ENCODE assay signal across 22 cellular contexts in genomic region chr20:2749951-2750342, GRCh38. TPM values are rescaled to one million over a fixed set of nuclear protein-coding genes. Genes with fewer than 3 reads are reported as not detected.
DNase-seq lines count a peak whose midpoint lies in the region; ATAC-seq and TF ChIP-seq lines count a peak whose summit lies in the region.
"Had no signal": no experiment of that assay in that cellular context is flagged by ENCODE, and none has a peak within 500 bp of the region (broad histone marks: within the 10 kb centered on the region; RNA-seq: fewer than 3 reads in every experiment).

No MANE protein-coding gene starts in this region.

- H3K4me1 ChIP-seq in CD4-positive, alpha-beta memory T cell (ENCODE audit: insufficient read depth, low read length) = peaks cover 27% of the 10 kb centered on the region
- peaks cover 11% of the 10 kb centered on the region; the same call in 1 of the 2 replicates for H3K4me1 ChIP-seq in HUES64 (ENCODE audit: insufficient read depth, low read length)
- H3K4me1 ChIP-seq in iPS DF 6.9 (ENCODE audit: control insufficient read depth, insufficient read depth, low read length) = peaks cover 19% of the 10 kb centered on the region
- peaks cover 0 to 30% (median 20%) of the 10 kb centered on the region in 12 donors for H3K4me1 ChIP-seq in heart left ventricle
- H3K4me1 ChIP-seq: BE2C had no signal

- intact Hi-C loops in CD4-positive, alpha-beta memory T cell (cut with micrococcal nuclease) = loop anchor here (1.0 to 10.0 kb wide), 5 partner anchors 9 to 279 kb away; partner anchors contain the start of genes PCED1A, PTPRA, SNRPB and VPS16
- intact Hi-C loops in heart left ventricle (cut with DNase I) = loop anchor here in 8 of 10 donors (5.0 to 10.0 kb wide), 9 partner anchors 53 to 255 kb away; partner anchors contain the start of genes PCED1A (in 2 of the 8), VPS16 (in 2 of the 8) and EBF4 (in 1 of the 8)

- no peak for DNase-seq in CD4-positive, alpha-beta memory T cell
- DNase-seq in iPS DF 6.9 (ENCODE audit: low read depth, low spot score) (no peak), progenitor cell of endocrine pancreas (ENCODE audit: low spot score, unreplicated experiment) (no peak), NOMO-1 (lab: John Stamatoyannopoulos, UW; ENCODE audit: unreplicated experiment in 2 of 2) (no peak), anterior cingulate cortex (lab: John Stamatoyannopoulos, UW) (no peak), A172 (ENCODE audit: low spot score) (no peak), heart left ventricle (no peak)
- DNase-seq: activated CD4-positive, alpha-beta T cell treated with anti-CD3 and anti-CD28 coated beads for 36 hours; activated naive CD4-positive, alpha-beta T cell treated with Interleukin-2 at 50 U/mL for 16 hours; activated T-cell treated with anti-CD3 and anti-CD28 coated beads for 4 hours; BE2C; DMS153; left ventricle myocardium superior; NCI-H1436 treated with DMSO at 0.1 percent for 48 hours; stimulated activated CD4-positive, alpha-beta T cell treated with anti-CD3 and anti-CD28 coated beads, Interleukin-4, amount 100 ng/mL, for 1 hour; T1000 had no signal

- no peak overlapping the region for H3K4me3 ChIP-seq in CD4-positive, alpha-beta memory T cell (ENCODE audit: low read length in 2 of 2)
- H3K4me3 ChIP-seq in HUES64 (ENCODE audit: low read length) = peak overlapping the region; percentile 53
- H3K4me3 ChIP-seq in iPS DF 6.9 (ENCODE audit: low read length) = peak overlapping the region; percentile 31; the same call in 1 of the 2 replicates
- H3K4me3 ChIP-seq in heart left ventricle = no peak overlapping the region

- H3K27me3 ChIP-seq in CD4-positive, alpha-beta memory T cell (ENCODE audit: insufficient read depth, low read length) = peaks cover 5% of the 10 kb centered on the region
- peaks cover 99% of the 10 kb centered on the region for H3K27me3 ChIP-seq in HUES64 (ENCODE audit: insufficient read depth, low read length)
- peaks cover 47% of the 10 kb centered on the region for H3K27me3 ChIP-seq in iPS DF 6.9 (ENCODE audit: control insufficient read depth, insufficient read depth, low read length)
- H3K27me3 ChIP-seq in heart left ventricle = peaks cover 5 to 39% (median 29%) of the 10 kb centered on the region in 9 donors
- H3K27me3 ChIP-seq: ascending aorta, BE2C had no signal

- peak overlapping the region in 6 of 7 donors; percentile 4 to 95 (median 40) for H3K27ac Mint-ChIP-seq in CD4-positive, alpha-beta memory T cell
- no peak overlapping the region for H3K27ac Mint-ChIP-seq in progenitor cell of endocrine pancreas
- H3K27ac Mint-ChIP-seq: activated CD4-positive, alpha-beta T cell treated with anti-CD3 and anti-CD28 coated beads for 36 hours had no signal

- CTCF ChIA-PET in CD4-positive, alpha-beta memory T cell (lab: Charles Lee; ENCODE audit: partially characterized antibody) = interaction anchor here (2.4 to 5.5 kb wide), 2 partner anchors 20 to 36 kb away, joined by 8 to 47 read pairs; no protein-coding TSS in a partner anchor

- no peak overlapping the region for H3K9ac ChIP-seq in HUES64 (ENCODE audit: low read depth, low read length)
- H3K9ac ChIP-seq: parathyroid adenoma had no signal

- H3K4me1 Mint-ChIP-seq in CD4-positive, alpha-beta memory T cell = peaks cover 17 to 48% (median 25%) of the 10 kb centered on the region in 4 donors
- H3K4me1 Mint-ChIP-seq in progenitor cell of endocrine pancreas (ENCODE audit: low read depth) = peaks cover 13% of the 10 kb centered on the region

- ATAC-seq in heart left ventricle = no peak
- ATAC-seq: activated CD4-positive, alpha-beta T cell treated with anti-CD3 and anti-CD28 coated beads for 36 hours had no signal

- no peaks in the 10 kb centered on the region for H3K36me3 ChIP-seq in CD4-positive, alpha-beta memory T cell (ENCODE audit: insufficient read depth, low read length)
- H3K36me3 ChIP-seq in HUES64 (ENCODE audit: insufficient read depth, low read length) (no peaks in the 10 kb centered on the region), iPS DF 6.9 (ENCODE audit: control insufficient read depth, insufficient read depth, low read length) (no peaks in the 10 kb centered on the region; the same call in 1 of the 2 replicates), heart left ventricle (no peaks in the 10 kb centered on the region)
- H3K36me3 ChIP-seq: ascending aorta, BE2C had no signal

- 2% methylated on average over 20 of the region's 20 CpGs for WGBS in HUES64
- no CpG with 5 or more reads among the region's 20 CpGs for WGBS in iPS DF 6.9 (ENCODE audit: insufficient coverage, insufficient read length)
- 32 to 55% (median 46%) methylated on average over 18 to 20 of the region's 20 CpGs for WGBS in heart left ventricle, 4 donors

- no peaks in the 10 kb centered on the region for H3K36me3 Mint-ChIP-seq in CD4-positive, alpha-beta memory T cell
- H3K36me3 Mint-ChIP-seq in progenitor cell of endocrine pancreas (ENCODE audit: insufficient read depth) = no peaks in the 10 kb centered on the region

- TF ChIP-seq CTCF in progenitor cell of endocrine pancreas (IDR thresholded peaks at IDR 0.05; ENCODE audit: unreplicated experiment) (no peak), heart left ventricle (IDR thresholded peaks at IDR 0.05) (no peak)

- H3K27me3 Mint-ChIP-seq in CD4-positive, alpha-beta memory T cell = peaks cover 0 to 3% of the 10 kb centered on the region in 2 donors
- H3K27me3 Mint-ChIP-seq in progenitor cell of endocrine pancreas = peaks cover 82% of the 10 kb centered on the region

- H3K4me3 Mint-ChIP-seq in CD4-positive, alpha-beta memory T cell = peak overlapping the region; percentile 19 to 90 (median 84)
- peak overlapping the region; percentile 3 for H3K4me3 Mint-ChIP-seq in progenitor cell of endocrine pancreas (ENCODE audit: low read depth)

- no peak for TF ChIP-seq POLR2A in heart left ventricle (IDR thresholded peaks at IDR 0.05)

- no peak overlapping the region for H3K27ac ChIP-seq in CD4-positive, alpha-beta memory T cell (ENCODE audit: low read depth, low read length)
- no peak overlapping the region for H3K27ac ChIP-seq in HUES64 (ENCODE audit: low read depth, low read length)
- H3K27ac ChIP-seq in iPS DF 6.9 (ENCODE audit: low read length) = no peak overlapping the region
- no peak overlapping the region for H3K27ac ChIP-seq in heart left ventricle
- H3K27ac ChIP-seq: ascending aorta, parathyroid adenoma, skin epidermis had no signal

- H3K9me3 Mint-ChIP-seq in CD4-positive, alpha-beta memory T cell = no peaks in the 10 kb centered on the region
- no peaks in the 10 kb centered on the region for H3K9me3 Mint-ChIP-seq in progenitor cell of endocrine pancreas (ENCODE audit: low read depth)

- POLR2A ChIA-PET in CD4-positive, alpha-beta memory T cell (lab: Charles Lee; ENCODE audit: partially characterized antibody) = interaction anchor here (0.6 to 1.2 kb wide), 4 partner anchors 8 to 1287 kb away, joined by 3 to 5 read pairs (median 4); partner anchors contain the start of gene EBF4

- H3K9me3 ChIP-seq in CD4-positive, alpha-beta memory T cell (ENCODE audit: control insufficient read depth in 1 of 2, low read length in 2 of 2) = no peaks in the 10 kb centered on the region
- H3K9me3 ChIP-seq in HUES64 (ENCODE audit: insufficient read depth, low read depth, low read length) (no peaks in the 10 kb centered on the region), iPS DF 6.9 (ENCODE audit: control insufficient read depth, insufficient read depth, low read length) (no peaks in the 10 kb centered on the region), heart left ventricle (no peaks in the 10 kb centered on the region)
- H3K9me3 ChIP-seq: ascending aorta, BE2C had no signal

RNA-seq across cellular contexts. Expression of gene CPXM1, which starts 50.5 kb away (rescaled TPM):
- total RNA-seq in CD4-positive, alpha-beta memory T cell = not detected
- polyA plus RNA-seq in CD4-positive, alpha-beta memory T cell = not detected
- 72.5 TPM for polyA plus RNA-seq in HUES64 (2013, experiment 1 of 2)
- polyA plus RNA-seq in HUES64 (2013, experiment 2 of 2) = 92.0 TPM
- total RNA-seq in progenitor cell of endocrine pancreas = 130 and 131 TPM in 2 replicates
- not detected in 2 replicates for total RNA-seq in A172 (2014; rRNA removed; shearing (Covaris generic))
- 10 to 100 TPM in 2 of 9 donors, 1 to 10 TPM in 2, under 1 TPM in 5; 0.42 to 21.5 (median 0.72) TPM for total RNA-seq in heart left ventricle
- polyA plus RNA-seq in heart left ventricle = 1 to 10 TPM in 1 of 2 donors, under 1 TPM in 1; 0.27 to 3.9 TPM
- total RNA-seq: ascending aorta, HT1080, myocyte had no signal

RNA-seq across cellular contexts. Expression of gene EBF4, which starts 57.4 kb away (rescaled TPM):
- 1 to 10 TPM; 2.8 to 3.1 TPM for total RNA-seq in CD4-positive, alpha-beta memory T cell
- under 1 TPM in 1 of 2 donors, not detected in 1; 0.65 TPM for polyA plus RNA-seq in CD4-positive, alpha-beta memory T cell
- polyA plus RNA-seq in HUES64 (2013, experiment 1 of 2) = 1.3 TPM
- 3.4 TPM for polyA plus RNA-seq in HUES64 (2013, experiment 2 of 2)
- total RNA-seq in progenitor cell of endocrine pancreas (63.8 and 64.9 TPM in 2 replicates), heart left ventricle (1 to 10 TPM; 2.5 to 6.4 (median 4.2) TPM)
- total RNA-seq in A172 (2014; rRNA removed; shearing (Covaris generic)) = 5.2 and 7.2 TPM in 2 replicates
- polyA plus RNA-seq in heart left ventricle = 1 to 10 TPM; 2.7 to 2.9 TPM
- total RNA-seq: HT1080 had no signal

Comparison
In these comparisons a context has a peak if more than half of its experiments do, and no peak if none do; other contexts are left out.
1. H3K4me3 ChIP-seq: peak in HUES64 (single experiment) and iPS DF 6.9 (single experiment); none in CD4-positive, alpha-beta memory T cell (0 of 2) and heart left ventricle (0 of 12).